In genomic region chr2:215828528-215829184, GRCh38 we compare ENCODE assay signal across 1 cellular context.
TF ChIP-seq lines count a peak whose summit lies in the region.

No MANE protein-coding gene starts in this region.

TF ChIP-seq in HepG2, 621 proteins besides CTCF, POLR2A, EP300 and RAD21 (continued from another document and continues in another):
- TF ChIP-seq ARID5B (CRISPR knock-in tag; IDR thresholded peaks at IDR 0.05) (peak; percentile 65), SP140L (CRISPR knock-in tag; IDR thresholded peaks at IDR 0.05; ENCODE audit: borderline replicate concordance) (no peak), GATAD1 (CRISPR knock-in tag; IDR thresholded peaks at IDR 0.05) (no peak), POLR2G (IDR thresholded peaks at IDR 0.05; ENCODE audit: low read depth, low read length) (no peak), ZFAT (CRISPR knock-in tag; conservative IDR thresholded peaks at IDR 0.05) (no peak), ZBTB34 (CRISPR knock-in tag; IDR thresholded peaks at IDR 0.05) (peak; percentile 37; the same call in 1 of the 2 replicates), IRF9 (CRISPR knock-in tag; IDR thresholded peaks at IDR 0.05; ENCODE audit: borderline replicate concordance) (no peak), ZNF253 (CRISPR knock-in tag; IDR thresholded peaks at IDR 0.05; ENCODE audit: borderline replicate concordance) (no peak), NONO (IDR thresholded peaks at IDR 0.05) (no peak), NONO (CRISPR knock-in tag; conservative IDR thresholded peaks at IDR 0.05) (no peak), ZMYM2 (CRISPR knock-in tag; IDR thresholded peaks at IDR 0.05) (0 out of 2 replicates have a peak, but pooled peaks have one; percentile 39), ZFX (CRISPR knock-in tag; IDR thresholded peaks at IDR 0.05; ENCODE audit: low read depth) (peak; percentile 64), ZNF766 (CRISPR knock-in tag; IDR thresholded peaks at IDR 0.05; ENCODE audit: borderline replicate concordance) (no peak), ZNF83 (CRISPR knock-in tag; IDR thresholded peaks at IDR 0.05; ENCODE audit: borderline replicate concordance) (no peak), MED13 (CRISPR knock-in tag; IDR thresholded peaks at IDR 0.05) (peak; percentile 52; the same call in 1 of the 2 replicates), BCLAF1 (IDR thresholded peaks at IDR 0.05) (no peak), HNF4A (CRISPR knock-in tag; IDR thresholded peaks at IDR 0.05) (peak; percentile 49; the same call in 1 of the 2 replicates), KMT2B (CRISPR knock-in tag; IDR thresholded peaks at IDR 0.05) (0 out of 2 replicates have a peak, but pooled peaks have one; percentile 44), ZNF775 (CRISPR knock-in tag; IDR thresholded peaks at IDR 0.05; ENCODE audit: borderline replicate concordance) (no peak), ZIK1 (CRISPR knock-in tag; IDR thresholded peaks at IDR 0.05; ENCODE audit: borderline replicate concordance, low read depth) (no peak), GTF2F1 (IDR thresholded peaks at IDR 0.05; ENCODE audit: low read length) (no peak), HOMEZ (CRISPR knock-in tag; IDR thresholded peaks at IDR 0.05; ENCODE audit: low read depth) (peak; percentile 82; the same call in 1 of the 2 replicates), EHMT2 (IDR thresholded peaks at IDR 0.05; ENCODE audit: borderline replicate concordance, low read depth, low read length) (no peak), GABPA (IDR thresholded peaks at IDR 0.05; ENCODE audit: low read depth, low read length) (no peak), GABPA (CRISPR knock-in tag; IDR thresholded peaks at IDR 0.05; ENCODE audit: low read depth) (no peak), MNT (IDR thresholded peaks at IDR 0.05) (no peak), TFE3 (CRISPR knock-in tag; IDR thresholded peaks at IDR 0.05) (no peak), ZNF75D (CRISPR knock-in tag; IDR thresholded peaks at IDR 0.05; ENCODE audit: borderline replicate concordance) (no peak), MXD3 (CRISPR knock-in tag; IDR thresholded peaks at IDR 0.05) (no peak), RERE (CRISPR knock-in tag; IDR thresholded peaks at IDR 0.05; ENCODE audit: low read depth) (no peak), KLF15 (CRISPR knock-in tag; IDR thresholded peaks at IDR 0.05; ENCODE audit: borderline replicate concordance) (no peak), TRIM22 (IDR thresholded peaks at IDR 0.05) (no peak), ZNF12 (CRISPR knock-in tag; IDR thresholded peaks at IDR 0.05) (0 out of 2 replicates have a peak, but pooled peaks have one; percentile 34), MEF2D (CRISPR knock-in tag; IDR thresholded peaks at IDR 0.05) (no peak)
